Comparison of ENCODE assay signal across 30 cellular contexts in the genomic region with DNA sequence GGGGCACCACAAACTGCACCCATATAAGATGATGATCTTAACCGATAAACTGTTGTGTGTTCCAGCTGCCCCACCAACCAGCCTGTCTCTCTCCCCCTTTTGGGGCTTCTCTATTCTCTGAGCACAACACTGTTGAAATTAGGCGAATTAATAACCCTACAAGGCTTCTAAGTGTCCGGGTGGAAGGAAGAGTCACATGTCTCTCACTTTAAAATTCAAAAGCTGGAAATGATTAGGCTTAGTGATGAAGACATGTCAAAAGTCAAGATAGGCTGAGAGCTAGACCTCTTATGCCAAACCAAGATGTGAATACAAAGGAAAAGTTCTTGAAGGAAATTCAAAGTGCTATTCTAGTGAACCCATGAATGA.
"Had no signal": no experiment of that assay in that cellular context is flagged by ENCODE, and none has a peak within 500 bp of the region (broad histone marks: within the 10 kb centered on the region; RNA-seq: fewer than 3 reads in every experiment).

No MANE protein-coding gene starts in this region.

- H3K4me3 ChIP-seq: ascending aorta, cardiac muscle cell had no signal

- DNase-seq: activated CD4-positive, alpha-beta memory T cell treated with anti-CD3 and anti-CD28 coated beads, Interleukin-2, amount 10 ng/mL, durations not matched to agents 7 days and 5 days; activated CD4-positive, alpha-beta T cell treated with anti-CD3 and anti-CD28 coated beads for 1 hour; activated CD4-positive, alpha-beta T cell treated with anti-CD3 and anti-CD28 coated beads for 36 hours; activated CD4-positive, alpha-beta T cell treated with anti-CD3 and anti-CD28 coated beads for 48 hours; activated CD4-positive, alpha-beta T cell treated with anti-CD3 and anti-CD28 coated beads, Interleukin-2, amount 10 ng/mL, durations not matched to agents 7 days and 5 days; activated CD4-positive, alpha-beta T cell treated with anti-CD3 and anti-CD28 coated beads, Interleukin-2, amount 50 U/mL, for 48 hours; activated CD4-positive, CD25-positive, alpha-beta regulatory T cell; activated CD8-positive, alpha-beta memory T cell treated with anti-CD3 and anti-CD28 coated beads for 24 hours; activated CD8-positive, alpha-beta memory T cell treated with anti-CD3 and anti-CD28 coated beads, Interleukin-2, amount 10 ng/mL, durations not matched to agents 7 days and 5 days; activated CD8-positive, alpha-beta memory T cell treated with anti-CD3 and anti-CD28 coated beads, Interleukin-2, amount 50 U/mL, for 48 hours; activated CD8-positive, alpha-beta T cell treated with anti-CD3 and anti-CD28 coated beads, Interleukin-2, amount 10 ng/mL, durations not matched to agents 7 days and 5 days; activated effector memory CD4-positive, alpha-beta T cell treated with Interleukin-2 at 50 U/mL for 16 hours; activated gamma-delta T cell; activated naive CD4-positive, alpha-beta T cell treated with anti-CD3 and anti-CD28 coated beads, Interleukin-2, amount 10 ng/mL, durations not matched to agents 7 days and 5 days; activated naive CD4-positive, alpha-beta T cell treated with Interleukin-2 at 50 U/mL for 16 hours; activated naive CD8-positive, alpha-beta T cell treated with anti-CD3 and anti-CD28 coated beads, Interleukin-2, amount 10 ng/mL, durations not matched to agents 7 days and 5 days; activated naive CD8-positive, alpha-beta T cell treated with anti-CD3 and anti-CD28 coated beads, Interleukin-2, amount 50 U/mL, for 24 hours; activated T-cell treated with anti-CD3 and anti-CD28 coated beads, Interleukin-2, amount 50 U/mL, for 24 hours; activated T-cell treated with anti-CD3 and anti-CD28 coated beads, Interleukin-2, amount 50 U/mL, for 48 hours; anterior cingulate cortex; central memory CD4-positive, alpha-beta T cell; SW 1271; T-helper 1 cell; T-helper 2 cell; T-helper 9 cell; WERI-Rb-1 had no signal

- H3K36me3 ChIP-seq: ascending aorta, cardiac muscle cell, WERI-Rb-1 had no signal

- ATAC-seq: activated CD4-positive, alpha-beta T cell treated with anti-CD3 and anti-CD28 coated beads for 36 hours; activated CD4-positive, CD25-positive, alpha-beta regulatory T cell treated with anti-CD3 and anti-CD28 coated beads, Interleukin-2, amount 50 U/mL, for 24 hours; activated CD8-positive, alpha-beta memory T cell treated with anti-CD3 and anti-CD28 coated beads, Interleukin-2, amount 10 ng/mL, durations not matched to agents 7 days and 5 days; activated CD8-positive, alpha-beta T cell treated with anti-CD3 and anti-CD28 coated beads, Interleukin-2, amount 10 ng/mL, durations not matched to agents 7 days and 5 days; activated naive CD8-positive, alpha-beta T cell treated with anti-CD3 and anti-CD28 coated beads, Interleukin-2, amount 50 U/mL, for 24 hours; WTC11 had no signal

- H3K27me3 ChIP-seq: ascending aorta, cardiac muscle cell had no signal

- H3K4me1 ChIP-seq: ascending aorta had no signal

- H3K9me3 ChIP-seq: ascending aorta had no signal

- H3K27ac ChIP-seq: ascending aorta, cardiac muscle cell, WERI-Rb-1 had no signal
